31 cellular contexts compared by ENCODE assay signal in the genomic region with DNA sequence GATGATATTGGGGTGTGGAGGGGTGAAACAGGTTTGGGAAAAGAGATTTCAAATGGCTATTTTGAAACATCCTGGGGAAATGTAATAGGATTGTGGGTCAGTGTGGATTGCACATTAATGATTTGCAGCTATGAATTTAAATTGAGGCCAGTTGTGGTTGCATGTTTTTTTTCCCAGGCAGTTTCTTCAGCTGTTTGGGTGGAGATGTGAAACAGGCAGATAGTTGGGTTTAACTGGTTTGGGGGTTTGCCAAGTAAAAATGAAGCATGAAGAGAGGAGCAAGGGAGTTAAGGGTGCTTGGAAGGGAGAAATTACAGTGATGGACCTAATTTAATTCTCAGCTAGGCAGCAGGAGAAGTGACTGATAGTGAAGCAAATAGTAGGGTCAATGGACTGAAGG. TPM values are rescaled to one million over a fixed set of nuclear protein-coding genes. Genes with fewer than 3 reads are reported as not detected.
DNase-seq lines count a peak whose midpoint lies in the region; ATAC-seq, FAIRE-seq and TF ChIP-seq lines count a peak whose summit lies in the region.
"Had no signal": no experiment of that assay in that cellular context is flagged by ENCODE, and none has a peak within 500 bp of the region (broad histone marks: within the 10 kb centered on the region; RNA-seq: fewer than 3 reads in every experiment).

No MANE protein-coding gene starts in this region.

- TF ChIP-seq POLR2A in A549 (IDR thresholded peaks at IDR 0.05; ENCODE audit: low read length): no peak

- no peak overlapping the region for H3K4me2 ChIP-seq in A549

- TF ChIP-seq CTCF in A549 (IDR thresholded peaks at IDR 0.05): no peak
- TF ChIP-seq CTCF in astrocyte of the cerebellum (IDR thresholded peaks at IDR 0.05; ENCODE audit: low read depth, low read length, missing control alignments): no peak
- TF ChIP-seq CTCF in GM13976 (IDR thresholded peaks at IDR 0.05; ENCODE audit: borderline replicate concordance, control extremely low read depth, extremely low read depth, insufficient read depth, missing control alignments): no peak

- in situ Hi-C loops in astrocyte of the cerebellum (cut with HindIII; ENCODE audit: low sequenced_read_pairs): no loop called here
- in situ Hi-C loops in GM13976 (cut with MboI; ENCODE audit: low sequenced_read_pairs, unreplicated experiment): no loop called here
- in situ Hi-C loops in HAP-1 (cut with MboI; ENCODE audit: low sequenced_read_pairs): no loop called here

- no peak overlapping the region for H3K27ac ChIP-seq in A549
- H3K27ac ChIP-seq: esophagus squamous epithelium, spleen, thyroid gland had no signal

- TF ChIP-seq EP300 in A549 (IDR thresholded peaks at IDR 0.05): no peak

- POLR2A ChIA-PET in A549 (lab: Yijun Ruan, JAX): no interaction called here

- H3K4me1 ChIP-seq in A549 (peaks cover 51% of the 10 kb centered on the region), HAP-1 (peaks cover 3% of the 10 kb centered on the region)

- ATAC-seq in A549: no peak
- no peak for ATAC-seq in HG03439 (IDR thresholded peaks at IDR 0.05; ENCODE audit: unreplicated experiment)
- ATAC-seq in HG03460 (IDR thresholded peaks at IDR 0.05; ENCODE audit: unreplicated experiment): no peak
- ATAC-seq: effector memory CD8-positive, alpha-beta T cell; left colon had no signal

- TF ChIP-seq RAD21 in A549 (conservative IDR thresholded peaks at IDR 0.05 in 1 of 2, IDR thresholded peaks at IDR 0.05 in 1 of 2): no peak

- FAIRE-seq in A549 (lab: Jason Lieb, UNC): no peak
- FAIRE-seq: A204.1, colon, G401.6, TTC549 had no signal

- no peaks in the 10 kb centered on the region for H3K27me3 ChIP-seq in HAP-1 (ENCODE audit: low read depth)
- H3K27me3 ChIP-seq: esophagus squamous epithelium, spleen, thyroid gland had no signal

- DNase-seq in A549 (ENCODE audit: low read depth in 1 of 2, low spot score in 1 of 2) (no peak), GM04503 (ENCODE audit: low read depth) (peak; percentile 75), astrocyte of the cerebellum (ENCODE audit: low read depth) (peak; percentile 65), glomerular visceral epithelial cell (ENCODE audit: extremely low spot score) (peak; percentile 80), GM13976 (ENCODE audit: low spot score) (no peak), HAP-1 (ENCODE audit: low spot score in 2 of 2) (no peak)
- DNase-seq: activated CD4-positive, alpha-beta T cell treated with anti-CD3 and anti-CD28 coated beads for 1 hour; activated naive CD4-positive, alpha-beta T cell treated with anti-CD3 and anti-CD28 coated beads, Interleukin-2, amount 10 ng/mL, durations not matched to agents 7 days and 5 days; activated T-cell treated with anti-CD3 and anti-CD28 coated beads, Interleukin-2, amount 50 U/mL, for 48 hours; C1 segment of cervical spinal cord; DMS 273 treated with DMSO at 0.1 percent for 48 hours; effector memory CD8-positive, alpha-beta T cell; esophagus squamous epithelium; head of caudate nucleus; Kasumi-1; left colon; NCI-H1092 treated with DMSO at 0.1 percent for 48 hours; NCI-H1930; NCI-H226; NCI-H748 treated with DMSO at 0.1 percent for 48 hours; occipital lobe; spleen; stimulated activated CD4-positive, alpha-beta T cell treated with anti-CD3 and anti-CD28 coated beads, Interleukin-4, amount 100 ng/mL, for 1 hour; stimulated activated naive CD4-positive, alpha-beta T cell treated with Interleukin-2 at 50 U/mL for 16 hours; thyroid gland had no signal

- H3K9me3 ChIP-seq in A549: no peaks in the 10 kb centered on the region
- H3K9me3 ChIP-seq in HAP-1: no peaks in the 10 kb centered on the region
- H3K9me3 ChIP-seq: esophagus squamous epithelium, spleen, thyroid gland had no signal

- H3K36me3 ChIP-seq in HAP-1 (replicated peaks): no peaks in the 10 kb centered on the region
- H3K36me3 ChIP-seq: esophagus squamous epithelium, thyroid gland had no signal

- H3K4me3 ChIP-seq in A549: no peak overlapping the region
- H3K4me3 ChIP-seq in astrocyte of the cerebellum (ENCODE audit: low read depth, low read length): no peak overlapping the region
- H3K4me3 ChIP-seq in HAP-1: no peak overlapping the region
- H3K4me3 ChIP-seq: esophagus squamous epithelium, spleen, thyroid gland had no signal

- CTCF ChIA-PET in A549 (lab: Yijun Ruan, JAX): no interaction called here

TF ChIP-seq in A549, 52 proteins besides CTCF, POLR2A, EP300 and RAD21:
- TF ChIP-seq ZSCAN20 (CRISPR knock-in tag; IDR thresholded peaks at IDR 0.05) (no peak), EHMT2 (IDR thresholded peaks at IDR 0.05; ENCODE audit: low read depth) (peak; percentile 21; the same call in 1 of the 2 replicates), EHF (CRISPR knock-in tag; IDR thresholded peaks at IDR 0.05) (no peak), HOXB5 (CRISPR knock-in tag; IDR thresholded peaks at IDR 0.05) (no peak), MAZ (IDR thresholded peaks at IDR 0.05; ENCODE audit: borderline replicate concordance, low read depth, low read length) (no peak), NFE2L2 (conservative IDR thresholded peaks at IDR 0.05; ENCODE audit: low read length) (no peak)
- TF ChIP-seq, protein P1, sequence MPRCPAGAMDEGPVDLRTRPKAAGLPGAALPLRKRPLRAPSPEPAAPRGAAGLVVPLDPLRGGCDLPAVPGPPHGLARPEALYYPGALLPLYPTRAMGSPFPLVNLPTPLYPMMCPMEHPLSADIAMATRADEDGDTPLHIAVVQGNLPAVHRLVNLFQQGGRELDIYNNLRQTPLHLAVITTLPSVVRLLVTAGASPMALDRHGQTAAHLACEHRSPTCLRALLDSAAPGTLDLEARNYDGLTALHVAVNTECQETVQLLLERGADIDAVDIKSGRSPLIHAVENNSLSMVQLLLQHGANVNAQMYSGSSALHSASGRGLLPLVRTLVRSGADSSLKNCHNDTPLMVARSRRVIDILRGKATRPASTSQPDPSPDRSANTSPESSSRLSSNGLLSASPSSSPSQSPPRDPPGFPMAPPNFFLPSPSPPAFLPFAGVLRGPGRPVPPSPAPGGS (IDR thresholded peaks at IDR 0.05): no peak
- TF ChIP-seq, protein P2, sequence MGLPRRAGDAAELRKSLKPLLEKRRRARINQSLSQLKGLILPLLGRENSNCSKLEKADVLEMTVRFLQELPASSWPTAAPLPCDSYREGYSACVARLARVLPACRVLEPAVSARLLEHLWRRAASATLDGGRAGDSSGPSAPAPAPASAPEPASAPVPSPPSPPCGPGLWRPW (IDR thresholded peaks at IDR 0.05): no peak

RNA-seq across cellular contexts. Expression of gene GPD2, which starts 16.8 kb away (rescaled TPM):
- polyA plus RNA-seq in A549 (2011; rRNA removed) (39.6 and 41.9 TPM in 2 replicates), A549 (2017; fragmentation: RNase III; extraction: RNeasy Plus Mini Kit Qiagen cat#74134 plus additional on column Dnase treatment) (26.6 to 28.3 TPM (median 27.8 TPM) in 3 replicates)
- polyA plus RNA-seq in A549 (2012; cell fraction: cytosol; rRNA removed): 7.9 and 8.6 TPM in 2 replicates
- 5.6 and 8.6 TPM in 2 replicates for polyA plus RNA-seq in A549 (2012; cell fraction: nucleus; rRNA removed)
- 76.4 and 79.8 TPM in 2 replicates for polyA minus RNA-seq in A549 (2011; rRNA and poly(A)+ RNA removed)

Comparison
In these comparisons a context has a peak if more than half of its experiments do, and no peak if none do; other contexts are left out.
1. DNase-seq: peak in GM04503 (single experiment), astrocyte of the cerebellum (single experiment) and glomerular visceral epithelial cell (single experiment); none in A549 (0 of 2), GM13976 (single experiment) and HAP-1 (0 of 2).